In genomic region chr4:47104986-47105385, GRCh38 we compare ENCODE assay signal across 22 cellular contexts.
"Had no signal": no experiment of that assay in that cellular context is flagged by ENCODE, and none has a peak within 500 bp of the region (broad histone marks: within the 10 kb centered on the region; RNA-seq: fewer than 3 reads in every experiment).

No MANE protein-coding gene starts in this region.

- H3K27me3 ChIP-seq: dorsolateral prefrontal cortex, heart left ventricle, sigmoid colon, testis, tibial nerve, upper lobe of right lung, vagina had no signal

- DNase-seq: cortex of kidney; dorsolateral prefrontal cortex; effector CD8-positive, alpha-beta T cell; heart left ventricle; hippocampal formation; left colon; left ventricle myocardium superior; mucosa of descending colon; naive thymus-derived CD8-positive, alpha-beta T cell; posterior cingulate gyrus; sigmoid colon; stimulated activated CD4-positive, alpha-beta T cell treated with anti-CD3 and anti-CD28 coated beads, Interleukin-2, amount 100 ng/mL, for 24 hours; stimulated activated CD4-positive, alpha-beta T cell treated with anti-CD3 and anti-CD28 coated beads, Interleukin-4, amount 100 ng/mL, for 4 hours; stimulated activated naive B cell treated with anti-CD40 and anti-IgM and Interleukin-4, amounts not matched to agents 10 μg/mL and 1 μg/mL and 100 μg/mL, for 72 hours; stimulated activated naive CD8-positive, alpha-beta T cell treated with anti-CD3 and anti-CD28 coated beads, Interleukin-15, amount 100 ng/mL, for 72 hours; testis; upper lobe of right lung had no signal

- H3K4me3 ChIP-seq: dorsolateral prefrontal cortex, heart left ventricle, lung, mucosa of descending colon, sigmoid colon, skin epidermis, testis, tibial nerve, upper lobe of right lung, vagina had no signal

- H3K9me3 ChIP-seq: heart left ventricle, mucosa of descending colon, sigmoid colon, testis, tibial nerve, upper lobe of right lung, vagina had no signal

- H3K27ac ChIP-seq: dorsolateral prefrontal cortex, heart left ventricle, sigmoid colon, skin epidermis, testis, tibial nerve, upper lobe of right lung, vagina had no signal

- H3K36me3 ChIP-seq: heart left ventricle, sigmoid colon, tibial nerve, upper lobe of right lung, vagina had no signal

- H3K4me1 ChIP-seq: heart left ventricle, sigmoid colon, testis, tibial nerve, upper lobe of right lung, vagina had no signal

- FAIRE-seq: frontal cortex had no signal
